16 cellular contexts compared by ENCODE assay signal in genomic region chr7:131488361-131488760, GRCh38.
DNase-seq lines count a peak whose midpoint lies in the region; TF ChIP-seq lines count a peak whose summit lies in the region.
"Had no signal": no experiment of that assay in that cellular context is flagged by ENCODE, and none has a peak within 500 bp of the region (broad histone marks: within the 10 kb centered on the region; RNA-seq: fewer than 3 reads in every experiment).

No MANE protein-coding gene starts in this region.

- CTCF ChIA-PET in MCF 10A (lab: Yijun Ruan, JAX) (interaction anchor here (1.3 kb wide), 1 partner anchor 12 kb away, joined by 4 read pairs; no protein-coding TSS in a partner anchor), mammary epithelial cell (lab: Charles Lee; ENCODE audit: low non-redundant PET) (no interaction called here)

- H3K27ac ChIP-seq in mammary epithelial cell (ENCODE audit: insufficient read depth, low read depth, low read length) (no peak overlapping the region), OCI-LY1 (ENCODE audit: low read depth, low read length, poor library complexity, severe bottlenecking) (no peak overlapping the region), smooth muscle cell (ENCODE audit: low read depth) (no peak overlapping the region)
- H3K27ac ChIP-seq: upper lobe of left lung had no signal

- H3K4me3 Mint-ChIP-seq in MCF 10A (ENCODE audit: unreplicated experiment), result no peak overlapping the region
- H3K4me3 Mint-ChIP-seq: activated naive CD4-positive, alpha-beta T cell treated with anti-CD3 and anti-CD28 coated beads, Interleukin-2, amount 10 ng/mL, durations not matched to agents 7 days and 5 days; naive B cell had no signal

- H3K9me2 ChIP-seq in OCI-LY1 (ENCODE audit: low read depth, low read length), result no peaks in the 10 kb centered on the region

- H3K4me3 ChIP-seq in mammary epithelial cell (replicated peaks in 1 of 3; ENCODE audit: insufficient read depth in 1 of 3, low read depth in 2 of 3, low read length in 3 of 3) (no peak overlapping the region), OCI-LY1 (ENCODE audit: low read depth, low read length, poor library complexity, severe bottlenecking) (no peak overlapping the region), epithelial cell of esophagus (ENCODE audit: low read length) (no peak overlapping the region), smooth muscle cell (no peak overlapping the region)
- H3K4me3 ChIP-seq: upper lobe of left lung had no signal

- H3F3A ChIP-seq in OCI-LY1 (ENCODE audit: insufficient read depth, low read length) (no peaks in the 10 kb centered on the region), smooth muscle cell (ENCODE audit: low read depth) (no peaks in the 10 kb centered on the region)

- DNase-seq in MCF 10A (ENCODE audit: unreplicated experiment) (no peak), mammary epithelial cell (no peak), epithelial cell of esophagus (ENCODE audit: low read depth) (no peak), smooth muscle cell (lab: John Stamatoyannopoulos, UW; ENCODE audit: unreplicated experiment) (no peak), MV-4-11 (lab: John Stamatoyannopoulos, UW) (no peak), NCI-H1417 (lab: John Stamatoyannopoulos, UW) (no peak)
- DNase-seq in stimulated activated CD8-positive, alpha-beta memory T cell treated with anti-CD3 and anti-CD28 coated beads, Interleukin-4, amount 100 ng/mL, for 48 hours, result no peak
- DNase-seq: activated CD8-positive, alpha-beta memory T cell treated with anti-CD3 and anti-CD28 coated beads for 24 hours; activated naive CD4-positive, alpha-beta T cell treated with anti-CD3 and anti-CD28 coated beads, Interleukin-2, amount 10 ng/mL, durations not matched to agents 7 days and 5 days; foreskin melanocyte; naive B cell; NCI-H1436; NCI-H526 treated with DMSO at 0.1 percent for 48 hours; stimulated activated CD4-positive, alpha-beta T cell treated with anti-CD3 and anti-CD28 coated beads, Interleukin-12 subunit alpha, Interleukin-12 subunit beta, amount 100 ng/mL, for 4 hours; upper lobe of left lung had no signal

- no peak overlapping the region for H3K9ac ChIP-seq in mammary epithelial cell (ENCODE audit: insufficient read depth, low read length)
- H3K9ac ChIP-seq in OCI-LY1 (ENCODE audit: low read length), result no peak overlapping the region
- H3K9ac ChIP-seq in smooth muscle cell (ENCODE audit: low read depth), result no peak overlapping the region

- no peaks in the 10 kb centered on the region for H3K9me3 Mint-ChIP-seq in MCF 10A (ENCODE audit: unreplicated experiment)
- H3K9me3 Mint-ChIP-seq: activated naive CD4-positive, alpha-beta T cell treated with anti-CD3 and anti-CD28 coated beads, Interleukin-2, amount 10 ng/mL, durations not matched to agents 7 days and 5 days; naive B cell had no signal

- intact Hi-C loops in MCF 10A (cut with micrococcal nuclease), result no loop called here
- intact Hi-C loops in mammary epithelial cell (cut with micrococcal nuclease), result no loop called here

- H3K36me3 Mint-ChIP-seq in MCF 10A (ENCODE audit: insufficient read depth, unreplicated experiment), result peaks cover 21% of the 10 kb centered on the region
- H3K36me3 Mint-ChIP-seq: naive B cell had no signal

- TF ChIP-seq CTCF in MCF 10A (IDR thresholded peaks at IDR 0.05; ENCODE audit: unreplicated experiment) (peak; percentile 18), mammary epithelial cell (conservative IDR thresholded peaks at IDR 0.05 in 1 of 2, IDR thresholded peaks at IDR 0.05 in 1 of 2; ENCODE audit: extremely low read depth in 1 of 2, insufficient read depth in 1 of 2, low read depth in 1 of 2, low read length in 2 of 2) (peak in 1 of 2 donors; percentile 24), OCI-LY1 (IDR thresholded peaks at IDR 0.05; ENCODE audit: low read length) (peak; percentile 33; the same call in 1 of the 2 replicates), epithelial cell of esophagus (IDR thresholded peaks at IDR 0.05; ENCODE audit: insufficient read depth, low read depth, low read length, missing control alignments) (peak; percentile 26), smooth muscle cell (IDR thresholded peaks at IDR 0.05; ENCODE audit: borderline replicate concordance, insufficient read depth, poor library complexity, severe bottlenecking) (peak; percentile 37)

- peaks cover 4% of the 10 kb centered on the region for H3K4me1 ChIP-seq in mammary epithelial cell (ENCODE audit: insufficient read depth, low read length)
- peaks cover 1% of the 10 kb centered on the region for H3K4me1 ChIP-seq in OCI-LY1 (ENCODE audit: insufficient read depth, low read length, severe bottlenecking)
- no peaks in the 10 kb centered on the region for H3K4me1 ChIP-seq in smooth muscle cell (ENCODE audit: low read depth)
- H3K4me1 ChIP-seq: upper lobe of left lung had no signal

- H3K9me3 ChIP-seq in mammary epithelial cell (replicated peaks; ENCODE audit: insufficient read depth, low read length) (no peaks in the 10 kb centered on the region), OCI-LY1 (ENCODE audit: low read length) (no peaks in the 10 kb centered on the region), smooth muscle cell (replicated peaks; ENCODE audit: low read depth) (no peaks in the 10 kb centered on the region)
- H3K9me3 ChIP-seq: upper lobe of left lung had no signal

- no TSS peak for BruUV-seq in MCF 10A (replicated peaks; lab: Mats Ljungman, UMichigan)
- BruUV-seq in mammary epithelial cell (replicated peaks; lab: Mats Ljungman, UMichigan), result no TSS peak

- H3K27me3 ChIP-seq in mammary epithelial cell (ENCODE audit: insufficient read depth, low read length) (no peaks in the 10 kb centered on the region), OCI-LY1 (ENCODE audit: insufficient read depth, low read length) (no peaks in the 10 kb centered on the region), smooth muscle cell (ENCODE audit: low read depth) (no peaks in the 10 kb centered on the region)
- H3K27me3 ChIP-seq: upper lobe of left lung had no signal

- H3K4me1 Mint-ChIP-seq in MCF 10A (ENCODE audit: insufficient read depth, unreplicated experiment), result no peaks in the 10 kb centered on the region
- H3K4me1 Mint-ChIP-seq: activated naive CD4-positive, alpha-beta T cell treated with anti-CD3 and anti-CD28 coated beads, Interleukin-2, amount 10 ng/mL, durations not matched to agents 7 days and 5 days; naive B cell had no signal

- H3K27me3 Mint-ChIP-seq in MCF 10A (ENCODE audit: insufficient read depth, unreplicated experiment), result no peaks in the 10 kb centered on the region
- H3K27me3 Mint-ChIP-seq: activated naive CD4-positive, alpha-beta T cell treated with anti-CD3 and anti-CD28 coated beads, Interleukin-2, amount 10 ng/mL, durations not matched to agents 7 days and 5 days; naive B cell had no signal

- H2AFZ ChIP-seq in mammary epithelial cell (ENCODE audit: low read depth, low read length), result no peak overlapping the region
- no peak overlapping the region for H2AFZ ChIP-seq in OCI-LY1 (ENCODE audit: low read length)
- H2AFZ ChIP-seq in smooth muscle cell (ENCODE audit: low read depth), result no peak overlapping the region

- H3K4me2 ChIP-seq in mammary epithelial cell (ENCODE audit: insufficient read depth, low read depth, low read length) (no peak overlapping the region), OCI-LY1 (ENCODE audit: low read length) (no peak overlapping the region), smooth muscle cell (no peak overlapping the region)

- H3K27ac Mint-ChIP-seq in MCF 10A (ENCODE audit: low read depth, unreplicated experiment), result no peak overlapping the region
- H3K27ac Mint-ChIP-seq: activated naive CD4-positive, alpha-beta T cell treated with anti-CD3 and anti-CD28 coated beads, Interleukin-2, amount 10 ng/mL, durations not matched to agents 7 days and 5 days had no signal

- dilution Hi-C loops in mammary epithelial cell (cut with HindIII; ENCODE audit: low sequenced_read_pairs), result no loop called here

- in situ Hi-C loops in mammary epithelial cell (cut with MboI; ENCODE audit: low sequenced_read_pairs in 2 of 2), result no loop called here

- POLR2A ChIA-PET in MCF 10A (lab: Yijun Ruan, JAX), result interaction anchor here (0.6 kb wide), 1 partner anchor 156 kb away, joined by 4 read pairs; no protein-coding TSS in a partner anchor

- no peaks in the 10 kb centered on the region for H3K79me2 ChIP-seq in mammary epithelial cell (ENCODE audit: insufficient read depth, low read length)
- no peaks in the 10 kb centered on the region for H3K79me2 ChIP-seq in OCI-LY1 (ENCODE audit: insufficient read depth, low read length)
- no peaks in the 10 kb centered on the region for H3K79me2 ChIP-seq in smooth muscle cell (ENCODE audit: low read depth)

- WGBS in mammary epithelial cell (ENCODE audit: low coverage, missing lambda C conversion rate), result 97% methylated on average over 2 of the region's 2 CpGs
- 90% methylated on average over 2 of the region's 2 CpGs for WGBS in smooth muscle cell (ENCODE audit: low lambda C conversion rate)

- H3K36me3 ChIP-seq in mammary epithelial cell (ENCODE audit: insufficient read depth, low read length), result no peaks in the 10 kb centered on the region
- H3K36me3 ChIP-seq in OCI-LY1 (ENCODE audit: insufficient read depth, low read length), result peaks cover 11% of the 10 kb centered on the region; the same call in 1 of the 2 replicates
- no peaks in the 10 kb centered on the region for H3K36me3 ChIP-seq in smooth muscle cell (ENCODE audit: low read depth)

- H4K20me1 ChIP-seq in mammary epithelial cell (ENCODE audit: insufficient read depth, low read length), result no peaks in the 10 kb centered on the region
- H4K20me1 ChIP-seq in OCI-LY1 (ENCODE audit: insufficient read depth, low read length), result no peaks in the 10 kb centered on the region
- H4K20me1 ChIP-seq in smooth muscle cell (ENCODE audit: low read depth), result no peaks in the 10 kb centered on the region
